ENCODE assay signal across 36 cellular contexts in the genomic region with DNA sequence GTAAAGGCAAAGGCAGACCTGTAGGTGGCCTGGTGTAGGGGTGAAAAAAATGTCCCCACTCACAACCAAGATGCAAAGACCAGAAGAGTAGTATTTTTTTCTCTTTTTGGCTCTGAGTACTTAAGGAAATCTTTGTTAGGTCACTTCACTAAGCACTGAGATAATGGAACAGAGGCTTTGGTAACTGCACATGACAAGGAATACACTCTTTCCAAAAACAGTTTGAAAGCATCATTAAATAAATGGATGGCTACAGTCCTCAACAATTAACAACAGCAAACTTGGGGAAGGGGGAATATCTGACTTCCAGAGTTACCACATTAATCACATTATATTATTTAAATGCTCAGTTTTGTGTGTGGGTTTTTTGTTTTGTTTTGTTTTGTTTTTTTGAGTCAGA. TPM values are rescaled to one million over a fixed set of nuclear protein-coding genes. Genes with fewer than 3 reads are reported as not detected.
"Had no signal": no experiment of that assay in that cellular context is flagged by ENCODE, and none has a peak within 500 bp of the region (broad histone marks: within the 10 kb centered on the region; RNA-seq: fewer than 3 reads in every experiment).

No MANE protein-coding gene starts in this region.

- DNase-seq: Karpas-422, Kasumi-1, MG63, MM.1S, MV-4-11, NCI-H1048, NCI-H1092, NCI-H1092 treated with DMSO at 0.1 percent for 48 hours, NCI-H1105, NCI-H1105 treated with DMSO at 0.1 percent for 48 hours, NCI-H1417, NCI-H1417 treated with DMSO at 0.1 percent for 48 hours, NCI-H1436, NCI-H1436 treated with DMSO at 0.1 percent for 48 hours, NCI-H146, NCI-H1694, NCI-H1694 treated with DMSO at 0.1 percent for 48 hours, NCI-H187, NCI-H187 treated with DMSO at 0.1 percent for 48 hours, NCI-H1930, NCI-H2029, NCI-H2029 treated with DMSO at 0.1 percent for 48 hours, NCI-H2081, NCI-H2081 treated with DMSO at 0.1 percent for 48 hours, NCI-H2107, NCI-H2171, NCI-H2171 treated with DMSO at 0.1 percent for 48 hours, NCI-H2227 treated with DMSO at 0.1 percent for 48 hours, NCI-H226, NCI-H345, NCI-H446, NCI-H446 treated with DMSO at 0.1 percent for 48 hours, NCI-H510A, NCI-H510A treated with DMSO at 0.1 percent for 48 hours had no signal

- H3K27me3 ChIP-seq: MG63 had no signal

- H3K4me3 ChIP-seq: MG63 had no signal

- H3K36me3 ChIP-seq: MG63 had no signal

RNA-seq across cellular contexts. Expression of a gene that starts 42.2 kb away (rescaled TPM):
- total RNA-seq: MCF 10A, NCI-H460 had no signal
